Comparison of ENCODE assay signal across 9 cellular contexts in the genomic region with DNA sequence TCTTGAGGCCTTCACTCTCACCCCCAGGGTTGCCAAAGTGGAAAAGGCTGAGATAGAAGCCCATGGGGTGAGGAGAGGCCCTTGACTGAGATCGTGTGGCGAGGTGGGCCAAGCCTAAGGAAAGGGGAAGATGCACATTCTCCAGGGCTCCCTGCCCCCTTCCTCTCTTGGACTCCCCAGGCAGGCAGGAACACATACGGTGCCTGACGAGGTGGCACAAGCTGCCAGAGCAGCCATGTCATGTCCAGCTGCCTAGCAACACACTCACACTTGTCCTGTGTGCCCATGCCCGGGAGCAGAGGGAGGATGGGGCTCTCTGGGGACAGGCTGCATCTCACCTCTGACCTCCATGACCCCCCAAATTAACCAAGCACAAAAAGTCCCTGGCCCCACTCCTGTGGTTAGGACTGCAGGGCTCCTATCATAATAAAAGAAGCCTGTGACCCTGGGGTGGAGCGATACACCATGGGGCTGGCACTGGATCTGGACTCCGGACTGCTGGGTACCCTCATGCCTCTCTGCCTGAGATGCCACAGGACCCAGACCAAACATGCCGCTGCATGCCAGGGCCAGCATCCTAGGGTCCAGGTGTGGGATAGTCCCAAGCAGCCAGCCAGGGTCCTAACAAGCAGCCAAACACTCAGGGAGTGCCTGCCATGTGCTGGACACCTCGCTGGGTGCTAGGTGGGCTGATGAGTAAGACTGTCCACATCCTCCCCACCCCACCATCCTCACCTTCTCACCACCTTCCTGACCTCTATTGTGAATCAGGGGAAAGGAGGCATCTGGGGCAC. TPM values are rescaled to one million over a fixed set of nuclear protein-coding genes. Genes with fewer than 3 reads are reported as not detected.
A peak's percentile ranks its signal among the peaks of the same experiment; 100 is the strongest.
DNase-seq lines count a peak whose midpoint lies in the region; ATAC-seq and TF ChIP-seq lines count a peak whose summit lies in the region.
"Had no signal": no experiment of that assay in that cellular context is flagged by ENCODE, and none has a peak within 500 bp of the region (broad histone marks: within the 10 kb centered on the region; RNA-seq: fewer than 3 reads in every experiment).

No MANE protein-coding gene starts in this region.

- 48 to 80% methylated on average over 3 to 4 of the region's 9 CpGs for WGBS in thyroid gland, 2 donors

- H3K9me3 Mint-ChIP-seq in IgD-negative memory B cell = no peaks in the 10 kb centered on the region
- peaks cover 0 to 7% (median 0%) of the 10 kb centered on the region in 5 experiments for H3K9me3 Mint-ChIP-seq in brain
- no peaks in the 10 kb centered on the region for H3K9me3 Mint-ChIP-seq in natural killer cell

- no peak for ATAC-seq in natural killer cell

- intact Hi-C loops in natural killer cell (cut with micrococcal nuclease) = no loop called here
- intact Hi-C loops in thyroid gland (cut with DNase I) = loop anchor here (10.0 kb wide), 1 partner anchor 348 kb away; the partner anchor contains the start of gene SSH2

- POLR2A ChIA-PET in AG04449 (lab: Yijun Ruan, JAX) = interaction anchor here (1.2 kb wide), 1 partner anchor 53 kb away, joined by 4 read pairs; no protein-coding TSS in a partner anchor

- CTCF ChIA-PET in AG04449 (lab: Yijun Ruan, JAX) = interaction anchor here (1.4 to 20.8 kb wide), 10 partner anchors 9 to 344 kb away, joined by 3 to 210 read pairs (median 12); partner anchors contain the start of genes ABHD15, SSH2 and TP53I13

- H3K36me3 ChIP-seq in H7 (replicated peaks; ENCODE audit: control insufficient read depth, insufficient read depth, low read length) (no peaks in the 10 kb centered on the region; the same call in 1 of the 2 replicates), thyroid gland (no peaks in the 10 kb centered on the region)

- H3K27ac ChIP-seq in thyroid gland = peak overlapping the region in 1 of 3 donors; percentile 78

- peaks cover 38 to 55% of the 10 kb centered on the region in 2 donors for H3K4me1 ChIP-seq in thyroid gland

- no peak for TF ChIP-seq POLR2A in thyroid gland (IDR thresholded peaks at IDR 0.05)

- H3K27me3 ChIP-seq in H7 (ENCODE audit: control insufficient read depth, insufficient read depth, low read length) = peaks cover 9% of the 10 kb centered on the region
- no peaks in the 10 kb centered on the region for H3K27me3 ChIP-seq in thyroid gland

- peak overlapping the region; percentile 25 to 89 (median 50) for H3K4me3 Mint-ChIP-seq in IgD-negative memory B cell
- H3K4me3 Mint-ChIP-seq in brain = peak overlapping the region; percentile 93 to 97 (median 96)
- no peak overlapping the region for H3K4me3 Mint-ChIP-seq in natural killer cell

- H3K9me3 ChIP-seq in thyroid gland = no peaks in the 10 kb centered on the region

- H3K36me3 Mint-ChIP-seq in IgD-negative memory B cell (no peaks in the 10 kb centered on the region), brain (peaks cover 22% of the 10 kb centered on the region), natural killer cell (no peaks in the 10 kb centered on the region)

- no peaks in the 10 kb centered on the region for H3K27me3 Mint-ChIP-seq in IgD-negative memory B cell
- peaks cover 8% of the 10 kb centered on the region for H3K27me3 Mint-ChIP-seq in brain
- H3K27me3 Mint-ChIP-seq in natural killer cell (ENCODE audit: low read depth in 2 of 2) = no peaks in the 10 kb centered on the region

- H3K4me1 Mint-ChIP-seq in IgD-negative memory B cell (peaks cover 25 to 41% (median 33%) of the 10 kb centered on the region in 3 donors), brain (peaks cover 66% of the 10 kb centered on the region), natural killer cell (peaks cover 15 to 61% of the 10 kb centered on the region in 2 donors)

- H3K4me3 ChIP-seq in AG04449 (ENCODE audit: low read depth, low read length) = peak overlapping the region; percentile 25
- H3K4me3 ChIP-seq in H7 (ENCODE audit: insufficient read depth, low read depth, low read length) = no peak overlapping the region
- no peak overlapping the region for H3K4me3 ChIP-seq in thyroid gland (replicated peaks in 1 of 3)
- H3K4me3 ChIP-seq: smooth muscle cell had no signal

- peak overlapping the region in 2 of 3 donors; percentile 69 to 86 for H3K27ac Mint-ChIP-seq in IgD-negative memory B cell
- peak overlapping the region in 4 of 5 experiments; percentile 11 to 97 (median 78) for H3K27ac Mint-ChIP-seq in brain
- H3K27ac Mint-ChIP-seq in natural killer cell = peak overlapping the region; percentile 26 to 79

- TF ChIP-seq CTCF in AG04449 (IDR thresholded peaks at IDR 0.05; ENCODE audit: insufficient read depth, low read length, missing control alignments) = no peak
- TF ChIP-seq CTCF in brain (conservative IDR thresholded peaks at IDR 0.05) = no peak
- no peak for TF ChIP-seq CTCF in natural killer cell (IDR thresholded peaks at IDR 0.05)
- no peak for TF ChIP-seq CTCF in thyroid gland (IDR thresholded peaks at IDR 0.05)

- DNase-seq in AG04449 (ENCODE audit: low read depth, low spot score) (no peak), natural killer cell (no peak), NCI-H1417 (lab: John Stamatoyannopoulos, UW) (no peak), NCI-H2107 (lab: John Stamatoyannopoulos, UW) (no peak), H7 (no peak), thyroid gland (no peak)

RNA-seq across cellular contexts. Expression of gene GIT1, which starts 2.6 kb away (rescaled TPM):
- polyA plus RNA-seq in IgD-negative memory B cell (8.6 TPM), brain (ENCODE audit: insufficient read depth, low read depth, low replicate concordance) (94.7 TPM)
- total RNA-seq in natural killer cell (10 to 100 TPM; 39.4 to 61.4 (median 54.6) TPM), thyroid gland (10 to 100 TPM; 35.7 to 71.7 (median 42.4) TPM)
- 40.3 and 46.1 TPM in 2 replicates for total RNA-seq in H7 (2014; rRNA removed; shearing (Covaris generic))

RNA-seq across cellular contexts. Expression of gene ANKRD13B, which starts 6.1 kb away (rescaled TPM):
- polyA plus RNA-seq in IgD-negative memory B cell (not detected), brain (ENCODE audit: insufficient read depth, low read depth, low replicate concordance) (28.2 TPM)
- total RNA-seq in natural killer cell (1 to 10 TPM; 2.3 to 6.6 (median 4.0) TPM), thyroid gland (1 to 10 TPM; 1.6 to 5.8 (median 3.1) TPM)
- 11.1 and 11.9 TPM in 2 replicates for total RNA-seq in H7 (2014; rRNA removed; shearing (Covaris generic))

RNA-seq across cellular contexts. Expression of gene TP53I13, which starts 18.4 kb away (rescaled TPM):
- polyA plus RNA-seq in IgD-negative memory B cell (29.4 TPM), brain (ENCODE audit: insufficient read depth, low read depth, low replicate concordance) (34.4 TPM)
- total RNA-seq in natural killer cell (100 to 1,000 TPM; 122 to 148 (median 148) TPM), thyroid gland (10 to 100 TPM; 54.7 to 79.0 (median 57.4) TPM)
- 42.9 and 45.8 TPM in 2 replicates for total RNA-seq in H7 (2014; rRNA removed; shearing (Covaris generic))

RNA-seq across cellular contexts. Expression of gene ABHD15, which starts 20.0 kb away (rescaled TPM):
- 11.7 TPM for polyA plus RNA-seq in IgD-negative memory B cell
- polyA plus RNA-seq in brain (ENCODE audit: insufficient read depth, low read depth, low replicate concordance) = 3.8 TPM
- 10 to 100 TPM; 31.7 to 33.8 (median 33.1) TPM for total RNA-seq in natural killer cell
- total RNA-seq in H7 (2014; rRNA removed; shearing (Covaris generic)) = 1.7 TPM in 2 replicates
- total RNA-seq in thyroid gland = 10 to 100 TPM; 11.6 to 19.8 (median 13.0) TPM

RNA-seq across cellular contexts. Expression of gene CORO6, which starts 35.8 kb away (rescaled TPM):
- polyA plus RNA-seq in IgD-negative memory B cell = not detected
- polyA plus RNA-seq in brain (ENCODE audit: insufficient read depth, low read depth, low replicate concordance) = 1.7 TPM
- 10 to 100 TPM in 1 of 3 donors, 1 to 10 TPM in 2; 2.4 to 18.7 (median 3.9) TPM for total RNA-seq in natural killer cell
- 3.9 and 6.9 TPM in 2 replicates for total RNA-seq in H7 (2014; rRNA removed; shearing (Covaris generic))
- 100 to 1,000 TPM in 2 of 4 donors, 10 to 100 TPM in 2; 65.3 to 161 (median 99.2) TPM for total RNA-seq in thyroid gland
